ENCODE assay signal across 19 cellular contexts in the genomic region with DNA sequence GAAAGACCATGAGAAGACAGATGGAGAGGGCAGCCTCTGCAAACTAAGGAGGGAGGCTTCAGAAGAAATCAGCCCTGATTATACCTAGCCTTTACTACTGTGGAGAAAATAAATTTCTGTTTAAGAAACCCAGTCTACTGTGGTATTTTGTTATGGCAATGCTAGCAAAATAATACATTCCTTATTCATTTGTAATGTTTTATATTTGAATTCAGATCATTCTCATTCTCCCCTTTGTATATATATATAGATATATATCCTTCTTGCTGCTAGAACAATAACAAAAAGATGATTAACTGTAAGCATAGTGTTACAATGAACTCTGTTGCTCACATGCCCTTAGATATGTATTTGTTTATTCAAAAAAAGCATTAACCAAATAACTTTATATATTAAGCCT. TPM values are rescaled to one million over a fixed set of nuclear protein-coding genes. Genes with fewer than 3 reads are reported as not detected.
"Had no signal": no experiment of that assay in that cellular context is flagged by ENCODE, and none has a peak within 500 bp of the region (broad histone marks: within the 10 kb centered on the region; RNA-seq: fewer than 3 reads in every experiment).

No MANE protein-coding gene starts in this region.

- H3K36me3 ChIP-seq: left lung, neutrophil, right atrium auricular region, upper lobe of right lung had no signal

- H3K79me2 ChIP-seq: hepatocyte had no signal

- FAIRE-seq: keratinocyte had no signal

- H3K27me3 Mint-ChIP-seq: activated B cell treated with CpG ODN at 0.5 μM for 24 hours; activated CD8-positive, alpha-beta T cell treated with anti-CD3 and anti-CD28 coated beads for 36 hours; activated naive CD4-positive, alpha-beta T cell treated with anti-CD3 and anti-CD28 coated beads, Interleukin-2, amount 50 U/mL, for 24 hours; naive thymus-derived CD8-positive, alpha-beta T cell had no signal

- H3K4me1 Mint-ChIP-seq: activated B cell treated with CpG ODN at 0.5 μM for 24 hours; activated naive CD4-positive, alpha-beta T cell treated with anti-CD3 and anti-CD28 coated beads, Interleukin-2, amount 50 U/mL, for 24 hours; naive thymus-derived CD8-positive, alpha-beta T cell had no signal

- ATAC-seq: activated CD8-positive, alpha-beta T cell treated with anti-CD3 and anti-CD28 coated beads for 36 hours; activated T-cell treated with anti-CD3 and anti-CD28 coated beads, Interleukin-2, amount 50 U/mL, for 4 hours; left lung; mucosa of descending colon; naive thymus-derived CD8-positive, alpha-beta T cell; stimulated activated naive CD8-positive, alpha-beta T cell treated with anti-CD3 and anti-CD28 coated beads, Interleukin-15, Interleukin-2, amounts not matched to agents 100 U/mL and 50 U/mL, for 24 hours; upper lobe of right lung had no signal

- H3K4me2 ChIP-seq: hepatocyte had no signal

- H2AFZ ChIP-seq: hepatocyte had no signal

- H3K9me3 ChIP-seq: left lung, mucosa of descending colon, neutrophil, right atrium auricular region, upper lobe of right lung had no signal

- H3K4me3 ChIP-seq: hepatocyte, left lung, mucosa of descending colon, right atrium auricular region, upper lobe of right lung had no signal

- H3K4me3 Mint-ChIP-seq: activated B cell treated with CpG ODN at 0.5 μM for 24 hours; activated CD8-positive, alpha-beta T cell treated with anti-CD3 and anti-CD28 coated beads for 36 hours; activated naive CD4-positive, alpha-beta T cell treated with anti-CD3 and anti-CD28 coated beads, Interleukin-2, amount 50 U/mL, for 24 hours; activated T-cell treated with anti-CD3 and anti-CD28 coated beads, Interleukin-2, amount 50 U/mL, for 4 hours; brain; naive thymus-derived CD8-positive, alpha-beta T cell had no signal

- H3K4me1 ChIP-seq: left lung, right atrium auricular region, upper lobe of right lung had no signal

- H3K27me3 ChIP-seq: hepatocyte, left lung, neutrophil, right atrium auricular region, upper lobe of right lung had no signal

- H3K36me3 Mint-ChIP-seq: activated naive CD4-positive, alpha-beta T cell treated with anti-CD3 and anti-CD28 coated beads, Interleukin-2, amount 50 U/mL, for 24 hours; brain; naive thymus-derived CD8-positive, alpha-beta T cell had no signal

- H3K9me3 Mint-ChIP-seq: activated B cell treated with CpG ODN at 0.5 μM for 24 hours; activated CD8-positive, alpha-beta T cell treated with anti-CD3 and anti-CD28 coated beads for 36 hours; activated naive CD4-positive, alpha-beta T cell treated with anti-CD3 and anti-CD28 coated beads, Interleukin-2, amount 50 U/mL, for 24 hours; activated T-cell treated with anti-CD3 and anti-CD28 coated beads, Interleukin-2, amount 50 U/mL, for 4 hours; brain had no signal

- DNase-seq: activated B cell treated with CpG ODN at 0.5 μM for 24 hours; activated CD4-positive, alpha-beta T cell treated with anti-CD3 and anti-CD28 coated beads for 48 hours; activated CD8-positive, alpha-beta T cell treated with anti-CD3 and anti-CD28 coated beads for 36 hours; activated effector memory CD4-positive, alpha-beta T cell treated with Interleukin-2 at 50 U/mL for 16 hours; activated T-cell treated with anti-CD3 and anti-CD28 coated beads, Interleukin-2, amount 50 U/mL, for 4 hours; cerebellar nuclear complex; dermis blood vessel endothelial cell; left lung; mucosa of descending colon; naive thymus-derived CD8-positive, alpha-beta T cell; stimulated activated naive CD8-positive, alpha-beta T cell treated with anti-CD3 and anti-CD28 coated beads, Interleukin-15, Interleukin-2, amounts not matched to agents 100 U/mL and 50 U/mL, for 24 hours; T-helper 2 cell; upper lobe of right lung had no signal

- H3K27ac Mint-ChIP-seq: activated B cell treated with CpG ODN at 0.5 μM for 24 hours; activated CD8-positive, alpha-beta T cell treated with anti-CD3 and anti-CD28 coated beads for 36 hours; activated naive CD4-positive, alpha-beta T cell treated with anti-CD3 and anti-CD28 coated beads, Interleukin-2, amount 50 U/mL, for 24 hours; naive thymus-derived CD8-positive, alpha-beta T cell had no signal

- H3K27ac ChIP-seq: hepatocyte, left lung, neutrophil, right atrium auricular region, upper lobe of right lung had no signal

RNA-seq across cellular contexts. Expression of a gene that starts 22.5 kb away (rescaled TPM):
- polyA plus RNA-seq: naive thymus-derived CD8-positive, alpha-beta T cell had no signal
